13 cellular contexts compared by ENCODE assay signal in genomic region chr2:60440080-60440753, GRCh38.
DNase-seq lines count a peak whose midpoint lies in the region; ATAC-seq and FAIRE-seq lines count a peak whose summit lies in the region.
"Had no signal": no experiment of that assay in that cellular context is flagged by ENCODE, and none has a peak within 500 bp of the region (broad histone marks: within the 10 kb centered on the region; RNA-seq: fewer than 3 reads in every experiment).

No MANE protein-coding gene starts in this region.

- no peak overlapping the region for H3K27ac ChIP-seq in small intestine (ENCODE audit: low read depth in 1 of 2, low read length in 1 of 2)
- H3K27ac ChIP-seq: C4-2B, sigmoid colon had no signal

- H3K4me3 ChIP-seq in H7 (ENCODE audit: insufficient read depth, low read depth, low read length) (no peak overlapping the region), small intestine (ENCODE audit: low read depth in 1 of 2, low read length in 2 of 2) (no peak overlapping the region)
- H3K4me3 ChIP-seq: sigmoid colon had no signal

- peaks cover 0 to 4% (median 0%) of the 10 kb centered on the region in 7 donors for H3K9me3 Mint-ChIP-seq in naive B cell
- no peaks in the 10 kb centered on the region for H3K9me3 Mint-ChIP-seq in naive thymus-derived CD8-positive, alpha-beta T cell
- H3K9me3 Mint-ChIP-seq: nephron progenitor cell had no signal

- POLR2A ChIA-PET in naive thymus-derived CD8-positive, alpha-beta T cell (lab: Charles Lee): interaction anchor here (0.7 to 1.1 kb wide), 2 partner anchors 14 to 109 kb away, joined by 3 to 4 read pairs; no protein-coding TSS in a partner anchor

- peak overlapping the region; percentile 18 to 91 (median 82) for H3K4me3 Mint-ChIP-seq in naive B cell
- no peak overlapping the region for H3K4me3 Mint-ChIP-seq in naive thymus-derived CD8-positive, alpha-beta T cell
- H3K4me3 Mint-ChIP-seq: nephron progenitor cell had no signal

- DNase-seq in naive B cell (peak; percentile 16), H7 (no peak), small intestine (no peak)
- no peak for DNase-seq in activated CD4-positive, alpha-beta T cell treated with anti-CD3 and anti-CD28 coated beads, Interleukin-2, amount 50 U/mL, for 48 hours
- DNase-seq in naive thymus-derived CD8-positive, alpha-beta T cell: no peak
- DNase-seq: activated gamma-delta T cell treated with Interleukin-2 at 50 U/mL for 16 hours, NCI-H2107 had no signal

- H3K9me3 ChIP-seq in small intestine (ENCODE audit: control insufficient read depth, low read depth): no peaks in the 10 kb centered on the region
- H3K9me3 ChIP-seq: sigmoid colon had no signal

- no peaks in the 10 kb centered on the region for H3K27me3 Mint-ChIP-seq in naive B cell
- H3K27me3 Mint-ChIP-seq in naive thymus-derived CD8-positive, alpha-beta T cell: peaks cover 0 to 8% (median 1%) of the 10 kb centered on the region in 5 donors

- 77 to 83% (median 80%) methylated on average over 3 of the region's 3 CpGs for WGBS in small intestine, 3 donors

- no peaks in the 10 kb centered on the region for H3K27me3 ChIP-seq in H7 (ENCODE audit: control insufficient read depth, insufficient read depth, low read length)
- H3K27me3 ChIP-seq in small intestine (ENCODE audit: control insufficient read depth in 2 of 2, insufficient read depth in 2 of 2, low read length in 2 of 2): peaks cover 0 to 4% of the 10 kb centered on the region in 2 donors
- H3K27me3 ChIP-seq: sigmoid colon had no signal

- peak; percentile 35 for ATAC-seq in GM18519 (IDR thresholded peaks at IDR 0.05; ENCODE audit: low FRiP score, unreplicated experiment)
- peak; percentile 26 for ATAC-seq in GM21526 (IDR thresholded peaks at IDR 0.05; ENCODE audit: low FRiP score, unreplicated experiment)
- peak; percentile 21 for ATAC-seq in HG03378 (IDR thresholded peaks at IDR 0.05; ENCODE audit: unreplicated experiment)
- ATAC-seq in naive B cell (ENCODE audit: low read depth in 2 of 2): no peak
- ATAC-seq in naive thymus-derived CD8-positive, alpha-beta T cell: no peak

- FAIRE-seq in small intestine (lab: Jason Lieb, UNC): no peak

- no peaks in the 10 kb centered on the region for H3K36me3 ChIP-seq in H7 (replicated peaks; ENCODE audit: control insufficient read depth, insufficient read depth, low read length)
- no peaks in the 10 kb centered on the region for H3K36me3 ChIP-seq in small intestine (ENCODE audit: control insufficient read depth in 2 of 2, insufficient read depth in 2 of 2, low read length in 2 of 2)
- H3K36me3 ChIP-seq: sigmoid colon had no signal

- H3K4me1 Mint-ChIP-seq in naive B cell: peaks cover 64 to 96% (median 93%) of the 10 kb centered on the region in 3 donors
- peaks cover 0 to 39% (median 0%) of the 10 kb centered on the region in 4 donors for H3K4me1 Mint-ChIP-seq in naive thymus-derived CD8-positive, alpha-beta T cell

- H3K4me1 ChIP-seq in small intestine (ENCODE audit: control insufficient read depth in 2 of 2, insufficient read depth in 1 of 2, low read depth in 1 of 2, low read length in 1 of 2): peaks cover 1 to 3% of the 10 kb centered on the region in 2 donors
- H3K4me1 ChIP-seq: sigmoid colon had no signal

- H3K36me3 Mint-ChIP-seq in naive B cell: peaks cover 0 to 7% of the 10 kb centered on the region in 2 donors
- H3K36me3 Mint-ChIP-seq in naive thymus-derived CD8-positive, alpha-beta T cell: no peaks in the 10 kb centered on the region

- H3K27ac Mint-ChIP-seq in naive B cell: peak overlapping the region; percentile 92 to 99 (median 99)
- peak overlapping the region in 1 of 10 donors; percentile 80 for H3K27ac Mint-ChIP-seq in naive thymus-derived CD8-positive, alpha-beta T cell
- H3K27ac Mint-ChIP-seq: nephron progenitor cell had no signal

Comparison
In these comparisons a context has a peak if more than half of its experiments do, and no peak if none do; other contexts are left out.
1. ATAC-seq: peak in GM18519 (single experiment), GM21526 (single experiment) and HG03378 (single experiment); none in naive B cell (0 of 2) and naive thymus-derived CD8-positive, alpha-beta T cell (0 of 2).
2. H3K4me3 Mint-ChIP-seq: peak in naive B cell (8 of 8); none in naive thymus-derived CD8-positive, alpha-beta T cell (0 of 10).